8 cellular contexts compared by ENCODE assay signal in genomic region chr12:98002887-98003493, GRCh38.
A peak's percentile ranks its signal among the peaks of the same experiment; 100 is the strongest.
DNase-seq lines count a peak whose midpoint lies in the region; ATAC-seq and TF ChIP-seq lines count a peak whose summit lies in the region.

No MANE protein-coding gene starts in this region.

- H3K9me3 ChIP-seq in mucosa of descending colon, result no peaks in the 10 kb centered on the region

- H3K4me1 ChIP-seq in mucosa of descending colon (ENCODE audit: low read depth), result no peaks in the 10 kb centered on the region

- peak; percentile 56 for DNase-seq in D341Med (ENCODE audit: low spot score)
- peak; percentile 82 for DNase-seq in NCI-H774 (lab: John Stamatoyannopoulos, UW)
- DNase-seq in cerebellum (ENCODE audit: low spot score), result peak; percentile 41
- DNase-seq in mucosa of descending colon, result peak in 1 of 3 donors; percentile 28
- no peak for DNase-seq in effector CD8-positive, alpha-beta T cell (lab: John Stamatoyannopoulos, UW)

- TF ChIP-seq CTCF in mucosa of descending colon (IDR thresholded peaks at IDR 0.05), result no peak

- no peaks in the 10 kb centered on the region for H3K36me3 ChIP-seq in mucosa of descending colon (ENCODE audit: low read depth)

- peak; percentile 77 for ATAC-seq in GM18907 (IDR thresholded peaks at IDR 0.05; ENCODE audit: unreplicated experiment)
- peak; percentile 82 for ATAC-seq in HG03565 (IDR thresholded peaks at IDR 0.05; ENCODE audit: unreplicated experiment)
- peak; percentile 26 for ATAC-seq in mucosa of descending colon
- no peak for ATAC-seq in GM21717 (IDR thresholded peaks at IDR 0.05; ENCODE audit: unreplicated experiment)

- intact Hi-C loops in mucosa of descending colon (cut with DNase I, micrococcal nuclease), result no loop called here

- H3K4me3 ChIP-seq in mucosa of descending colon, result no peak overlapping the region
